In genomic region chr1:32199043-32199716, GRCh38 we compare ENCODE assay signal across 10 cellular contexts. TPM values are rescaled to one million over a fixed set of nuclear protein-coding genes. Genes with fewer than 3 reads are reported as not detected.
DNase-seq lines count a peak whose midpoint lies in the region; ATAC-seq and TF ChIP-seq lines count a peak whose summit lies in the region.
"Had no signal": no experiment of that assay in that cellular context is flagged by ENCODE, and none has a peak within 500 bp of the region (broad histone marks: within the 10 kb centered on the region; RNA-seq: fewer than 3 reads in every experiment).

No MANE protein-coding gene starts in this region.

- TF ChIP-seq CTCF in cardiac muscle cell (IDR thresholded peaks at IDR 0.05; ENCODE audit: low read depth, low read length) (no peak), glutamatergic neuron (IDR thresholded peaks at IDR 0.05; ENCODE audit: partially characterized antibody, unreplicated experiment) (no peak), tibial artery (IDR thresholded peaks at IDR 0.05) (no peak)

- peak overlapping the region; percentile 77 for H3K27ac ChIP-seq in cardiac muscle cell
- peak overlapping the region; percentile 71 to 73 for H3K27ac ChIP-seq in tibial artery

- peaks cover 17% of the 10 kb centered on the region for H3K9me3 Mint-ChIP-seq in glutamatergic neuron (ENCODE audit: unreplicated experiment)
- H3K9me3 Mint-ChIP-seq: activated T-cell treated with anti-CD3 and anti-CD28 coated beads, Interleukin-2, amount 50 U/mL, for 4 hours had no signal

- H3K27ac Mint-ChIP-seq in glutamatergic neuron (ENCODE audit: unreplicated experiment): peak overlapping the region; percentile 90

- peaks cover 25% of the 10 kb centered on the region for H3K36me3 ChIP-seq in cardiac muscle cell
- H3K36me3 ChIP-seq in tibial artery: peaks cover 23 to 44% (median 27%) of the 10 kb centered on the region in 3 donors

- H3K36me3 Mint-ChIP-seq in glutamatergic neuron (ENCODE audit: unreplicated experiment): no peaks in the 10 kb centered on the region

- peaks cover 29% of the 10 kb centered on the region for H3K4me1 Mint-ChIP-seq in glutamatergic neuron (ENCODE audit: low read depth, unreplicated experiment)

- H3K4me3 Mint-ChIP-seq in glutamatergic neuron (ENCODE audit: unreplicated experiment): peak overlapping the region; percentile 79

- no peak for DNase-seq in cardiac muscle cell (ENCODE audit: low read depth in 1 of 2, low spot score in 1 of 2)
- DNase-seq in Right ventricle myocardium superior: no peak
- DNase-seq in glutamatergic neuron: no peak
- DNase-seq in tibial artery: no peak
- DNase-seq in NCI-H2196 treated with DMSO at 0.1 percent for 48 hours (lab: John Stamatoyannopoulos, UW; ENCODE audit: unreplicated experiment): no peak
- DNase-seq in stimulated activated CD4-positive, alpha-beta T cell treated with anti-CD3 and anti-CD28 coated beads, Interleukin-4, amount 100 ng/mL, for 1 hour: no peak
- DNase-seq: activated T-cell treated with anti-CD3 and anti-CD28 coated beads, Interleukin-2, amount 50 U/mL, for 4 hours; SIG-M5 had no signal

- H3K4me3 ChIP-seq in cardiac muscle cell: no peak overlapping the region
- no peak overlapping the region for H3K4me3 ChIP-seq in tibial artery

- peaks cover 12% of the 10 kb centered on the region for H3K4me1 ChIP-seq in cardiac muscle cell (ENCODE audit: low read depth)
- H3K4me1 ChIP-seq in tibial artery: peaks cover 3 to 30% (median 23%) of the 10 kb centered on the region in 4 donors

- H3K9me3 ChIP-seq in cardiac muscle cell (ENCODE audit: low read depth) (no peaks in the 10 kb centered on the region), tibial artery (no peaks in the 10 kb centered on the region)

- H3K27me3 ChIP-seq in cardiac muscle cell: no peaks in the 10 kb centered on the region
- no peaks in the 10 kb centered on the region for H3K27me3 ChIP-seq in tibial artery

- intact Hi-C loops in Right ventricle myocardium superior (cut with DNase I) (no loop called here), tibial artery (cut with DNase I; ENCODE audit: low total_unique reads) (no loop called here)

- H3K27me3 Mint-ChIP-seq in glutamatergic neuron (ENCODE audit: unreplicated experiment): peaks cover 14% of the 10 kb centered on the region

- no peak for ATAC-seq in Right ventricle myocardium superior (ENCODE audit: poor library complexity)
- ATAC-seq: activated T-cell treated with anti-CD3 and anti-CD28 coated beads, Interleukin-2, amount 50 U/mL, for 4 hours had no signal

RNA-seq across cellular contexts. Expression of gene CCDC28B, which starts 1.2 kb away (rescaled TPM):
- total RNA-seq in cardiac muscle cell (68.7 and 75.1 TPM in 2 replicates), Right ventricle myocardium superior (25.0 TPM), glutamatergic neuron (ENCODE audit: unreplicated experiment) (34.4 TPM)
- polyA plus RNA-seq in cardiac muscle cell: 99.7 and 111 TPM in 2 replicates

RNA-seq across cellular contexts. Expression of gene IQCC, which starts 6.3 kb away (rescaled TPM):
- total RNA-seq in cardiac muscle cell: 1.4 and 2.0 TPM in 2 replicates
- 2.8 and 4.8 TPM in 2 replicates for polyA plus RNA-seq in cardiac muscle cell
- 0.97 TPM for total RNA-seq in Right ventricle myocardium superior
- total RNA-seq in glutamatergic neuron (ENCODE audit: unreplicated experiment): 2.7 TPM

RNA-seq across cellular contexts. Expression of gene DCDC2B, which starts 9.7 kb away (rescaled TPM):
- total RNA-seq in cardiac muscle cell: not detected in 2 replicates
- polyA plus RNA-seq in cardiac muscle cell: 0.64 and 0.72 TPM in 2 replicates
- not detected for total RNA-seq in Right ventricle myocardium superior
- not detected for total RNA-seq in glutamatergic neuron (ENCODE audit: unreplicated experiment)
- total RNA-seq: activated T-cell treated with anti-CD3 and anti-CD28 coated beads, Interleukin-2, amount 50 U/mL, for 4 hours; epithelial cell of proximal tubule had no signal
- polyA plus RNA-seq: BJ had no signal

RNA-seq across cellular contexts. Expression of gene TXLNA, which starts 19.7 kb away (rescaled TPM):
- total RNA-seq in cardiac muscle cell (40.8 and 40.9 TPM in 2 replicates), Right ventricle myocardium superior (15.5 TPM), glutamatergic neuron (ENCODE audit: unreplicated experiment) (48.6 TPM)
- 31.3 and 33.3 TPM in 2 replicates for polyA plus RNA-seq in cardiac muscle cell

RNA-seq across cellular contexts. Expression of gene TMEM234, which starts 23.0 kb away (rescaled TPM):
- total RNA-seq in cardiac muscle cell (24.1 and 26.2 TPM in 2 replicates), Right ventricle myocardium superior (7.5 TPM), glutamatergic neuron (ENCODE audit: unreplicated experiment) (21.8 TPM)
- 36.8 and 38.0 TPM in 2 replicates for polyA plus RNA-seq in cardiac muscle cell
